Comparison of ENCODE assay signal across 21 cellular contexts in genomic region chr7:82172017-82172416, GRCh38.
A peak's percentile ranks its signal among the peaks of the same experiment; 100 is the strongest.
DNase-seq lines count a peak whose midpoint lies in the region; ATAC-seq and TF ChIP-seq lines count a peak whose summit lies in the region.
"Had no signal": no experiment of that assay in that cellular context is flagged by ENCODE, and none has a peak within 500 bp of the region (broad histone marks: within the 10 kb centered on the region; RNA-seq: fewer than 3 reads in every experiment).

No MANE protein-coding gene starts in this region.

- POLR2A ChIA-PET in SK-N-SH (lab: Yijun Ruan, JAX), result no interaction called here

- H3K4me1 ChIP-seq in SK-N-SH (ENCODE audit: control insufficient read depth in 1 of 2, insufficient read depth in 2 of 2, low read depth in 1 of 2, low read length in 1 of 2) (no peaks in the 10 kb centered on the region; a peak in 1 of 4 replicates), neural progenitor cell (peaks cover 10% of the 10 kb centered on the region)
- H3K4me1 ChIP-seq: testis had no signal

- H4K20me1 ChIP-seq in SK-N-SH (ENCODE audit: insufficient read depth), result no peaks in the 10 kb centered on the region
- H4K20me1 ChIP-seq in neural progenitor cell (ENCODE audit: low read depth), result no peaks in the 10 kb centered on the region

- H3K27ac ChIP-seq in SK-N-SH (ENCODE audit: low read depth in 2 of 2, low read length in 1 of 2), result no peak overlapping the region
- H3K27ac ChIP-seq in neural progenitor cell, result no peak overlapping the region
- H3K27ac ChIP-seq: psoas muscle, testis had no signal

- peaks cover 0 to 7% of the 10 kb centered on the region in 2 experiments for H3K36me3 ChIP-seq in SK-N-SH (replicated peaks in 1 of 2; ENCODE audit: control insufficient read depth in 1 of 2, insufficient read depth in 2 of 2, low read length in 1 of 2)
- no peaks in the 10 kb centered on the region for H3K36me3 ChIP-seq in neural progenitor cell
- H3K36me3 ChIP-seq: MG63 had no signal

- H3K27me3 Mint-ChIP-seq in neural progenitor cell (ENCODE audit: insufficient read depth, low read depth), result no peaks in the 10 kb centered on the region
- peaks cover 0 to 2% (median 0%) of the 10 kb centered on the region in 3 donors for H3K27me3 Mint-ChIP-seq in immature natural killer cell (ENCODE audit: low read depth in 3 of 3)
- H3K27me3 Mint-ChIP-seq: activated naive CD8-positive, alpha-beta T cell; brain; naive B cell; T-helper 17 cell had no signal

- H3K4me3 ChIP-seq in SK-N-SH (ENCODE audit: low read depth in 2 of 2, low read length in 1 of 2) (no peak overlapping the region), LNCaP clone FGC (ENCODE audit: low read depth, low read length) (no peak overlapping the region), neural progenitor cell (no peak overlapping the region)
- H3K4me3 ChIP-seq: lung, MG63, psoas muscle, testis had no signal

- CTCF ChIA-PET in SK-N-SH (lab: Yijun Ruan, JAX), result interaction anchor here (0.6 to 1.9 kb wide), 10 partner anchors 10 to 434 kb away, joined by 3 to 8 read pairs (median 4); no protein-coding TSS in a partner anchor

- 92% methylated on average over 1 of the region's 1 CpG for WGBS in SK-N-SH (ENCODE audit: low lambda C conversion rate)

- H3K9ac ChIP-seq in SK-N-SH (no peak overlapping the region), neural progenitor cell (no peak overlapping the region)

- TF ChIP-seq RAD21 in SK-N-SH (IDR thresholded peaks at IDR 0.05; ENCODE audit: low read length), result peak; percentile 47

- H3K79me2 ChIP-seq in SK-N-SH (ENCODE audit: insufficient read depth), result no peaks in the 10 kb centered on the region
- H3K79me2 ChIP-seq in neural progenitor cell (ENCODE audit: low read depth), result no peaks in the 10 kb centered on the region

- H3K4me1 Mint-ChIP-seq in neural progenitor cell (peaks cover 17% of the 10 kb centered on the region), immature natural killer cell (no peaks in the 10 kb centered on the region)
- H3K4me1 Mint-ChIP-seq: naive B cell, T-helper 17 cell had no signal

- TF ChIP-seq CTCF in SK-N-SH (IDR thresholded peaks at IDR 0.05), result peak; percentile 36; the same call in 1 of the 2 replicates
- TF ChIP-seq CTCF in LNCaP clone FGC (IDR thresholded peaks at IDR 0.05; ENCODE audit: control insufficient read depth, extremely low read depth, insufficient read depth), result peak; percentile 57
- peak; percentile 40 for TF ChIP-seq CTCF in neural progenitor cell (IDR thresholded peaks at IDR 0.05)

- H3K9me3 Mint-ChIP-seq in neural progenitor cell (no peaks in the 10 kb centered on the region), immature natural killer cell (peaks cover 0 to 10% (median 7%) of the 10 kb centered on the region in 6 donors)
- H3K9me3 Mint-ChIP-seq: brain; dendritic cell treated with granulocyte-macrophage colony-stimulating factor and Interleukin-4, amounts not matched to agents 40 ng/mL and 50 ng/mL, for 4 days; WTC11 had no signal

- DNase-seq in SK-N-SH, result no peak
- no peak for DNase-seq in LNCaP clone FGC (ENCODE audit: low read depth)
- peak; percentile 54 for DNase-seq in SK-MEL-5 (ENCODE audit: low read depth, low spot score)
- no peak for DNase-seq in neural progenitor cell (ENCODE audit: low spot score)
- DNase-seq in activated CD8-positive, alpha-beta memory T cell treated with anti-CD3 and anti-CD28 coated beads, Interleukin-2, amount 50 U/mL, for 4 hours, result no peak
- DNase-seq in immature natural killer cell, result no peak
- DNase-seq in Ammon's horn (ENCODE audit: low spot score), result no peak
- DNase-seq: activated CD8-positive, alpha-beta T cell treated with anti-CD3 and anti-CD28 coated beads, Interleukin-2, amount 10 ng/mL, durations not matched to agents 7 days and 5 days; HCEC 1CT; MG63; naive B cell; psoas muscle; T-helper 17 cell; testis had no signal

- ATAC-seq in SK-N-SH treated with all-trans-retinoic acid at 6 μM for 48 hours, result no peak
- ATAC-seq: activated CD8-positive, alpha-beta T cell treated with anti-CD3 and anti-CD28 coated beads, Interleukin-2, amount 10 ng/mL, durations not matched to agents 7 days and 5 days; psoas muscle; Right ventricle myocardium inferior; T-helper 17 cell; WTC11 had no signal

- H3K9me3 ChIP-seq in SK-N-SH (no peaks in the 10 kb centered on the region), neural progenitor cell (ENCODE audit: low read depth) (no peaks in the 10 kb centered on the region)
- H3K9me3 ChIP-seq: MG63, psoas muscle, testis had no signal

- H3K27me3 ChIP-seq in SK-N-SH (ENCODE audit: insufficient read depth) (no peaks in the 10 kb centered on the region), neural progenitor cell (no peaks in the 10 kb centered on the region)
- H3K27me3 ChIP-seq: MG63, testis had no signal

- H2AFZ ChIP-seq in SK-N-SH (ENCODE audit: low read depth) (no peak overlapping the region), neural progenitor cell (replicated peaks) (no peak overlapping the region)

- no peaks in the 10 kb centered on the region for H3K36me3 Mint-ChIP-seq in neural progenitor cell
- H3K36me3 Mint-ChIP-seq in immature natural killer cell, result no peaks in the 10 kb centered on the region
- H3K36me3 Mint-ChIP-seq: activated naive CD8-positive, alpha-beta T cell; brain; naive B cell; WTC11 had no signal

- H3K4me2 ChIP-seq in SK-N-SH (no peak overlapping the region), neural progenitor cell (no peak overlapping the region)

- no peak for TF ChIP-seq EP300 in SK-N-SH (IDR thresholded peaks at IDR 0.05; ENCODE audit: borderline replicate concordance in 1 of 2, low read depth in 1 of 2, low read length in 1 of 2)

- H3K4me3 Mint-ChIP-seq in neural progenitor cell (no peak overlapping the region), immature natural killer cell (no peak overlapping the region)
- H3K4me3 Mint-ChIP-seq: activated CD8-positive, alpha-beta T cell treated with anti-CD3 and anti-CD28 coated beads, Interleukin-2, amount 10 ng/mL, durations not matched to agents 7 days and 5 days; activated naive CD8-positive, alpha-beta T cell; brain; dendritic cell treated with granulocyte-macrophage colony-stimulating factor and Interleukin-4, amounts not matched to agents 40 ng/mL and 50 ng/mL, for 4 days; naive B cell; T-helper 17 cell; WTC11 had no signal

- no peaks in the 10 kb centered on the region for H3K9me2 ChIP-seq in SK-N-SH

- H3K27ac Mint-ChIP-seq in neural progenitor cell (no peak overlapping the region), immature natural killer cell (no peak overlapping the region)
- H3K27ac Mint-ChIP-seq: activated CD8-positive, alpha-beta T cell treated with anti-CD3 and anti-CD28 coated beads, Interleukin-2, amount 10 ng/mL, durations not matched to agents 7 days and 5 days; activated naive CD8-positive, alpha-beta T cell; dendritic cell treated with granulocyte-macrophage colony-stimulating factor and Interleukin-4, amounts not matched to agents 40 ng/mL and 50 ng/mL, for 4 days; naive B cell; T-helper 17 cell; WTC11 had no signal

- in situ Hi-C loops in SK-MEL-5 (cut with HindIII; ENCODE audit: low pct_unique_long_range_greater_than_20kb, low sequenced_read_pairs), result no loop called here

- no peaks in the 10 kb centered on the region for H3F3A ChIP-seq in SK-N-SH (replicated peaks; ENCODE audit: insufficient read depth)
- H3F3A ChIP-seq in neural progenitor cell (ENCODE audit: low read depth), result no peaks in the 10 kb centered on the region

TF ChIP-seq in SK-N-SH, 30 proteins besides CTCF, POLR2A, EP300 and RAD21 (continues in another document):
- TF ChIP-seq GATA2 (CRISPR knock-in tag; IDR thresholded peaks at IDR 0.05) (no peak), IRF3 (IDR thresholded peaks at IDR 0.05; ENCODE audit: low read depth, low read length) (no peak), ELF1 (IDR thresholded peaks at IDR 0.05) (no peak)

TF ChIP-seq in SK-N-SH treated with all-trans-retinoic acid at 6 μM for 48 hours, 23 proteins besides CTCF, POLR2A, EP300 and RAD21 (continues in another document):
- TF ChIP-seq PATZ1 (CRISPR knock-in tag; IDR thresholded peaks at IDR 0.05; ENCODE audit: borderline replicate concordance) (no peak), ARNTL (CRISPR knock-in tag; IDR thresholded peaks at IDR 0.05; ENCODE audit: borderline replicate concordance, low read depth) (no peak), TSHZ2 (CRISPR knock-in tag; IDR thresholded peaks at IDR 0.05) (no peak), ZNF8 (CRISPR knock-in tag; IDR thresholded peaks at IDR 0.05) (no peak)
